9 cellular contexts compared by ENCODE assay signal in genomic region chr1:148758412-148758811, GRCh38. TPM values are rescaled to one million over a fixed set of nuclear protein-coding genes. Genes with fewer than 3 reads are reported as not detected.
A peak's percentile ranks its signal among the peaks of the same experiment; 100 is the strongest.
DNase-seq lines count a peak whose midpoint lies in the region; ATAC-seq, FAIRE-seq and TF ChIP-seq lines count a peak whose summit lies in the region.
"Not testable (repeated sequence)": the region's sequence is repeated elsewhere in the genome, so short reads cannot be mapped to it uniquely, and the experiment has no call there.
"Had no signal": no experiment of that assay in that cellular context is flagged by ENCODE, and none has a peak within 500 bp of the region (broad histone marks: within the 10 kb centered on the region; RNA-seq: fewer than 3 reads in every experiment).

No MANE protein-coding gene starts in this region.

- H3K27me3 ChIP-seq in right lobe of liver; aorta (ENCODE audit: control insufficient read depth in 1 of 2, insufficient read depth in 2 of 2, low read length in 1 of 2): not testable (repeated sequence)

- intact Hi-C loops in right lobe of liver (cut with DNase I); aorta (cut with DNase I): not testable (repeated sequence)

- not testable (repeated sequence) for H3K4me1 ChIP-seq in right lobe of liver; aorta (ENCODE audit: control insufficient read depth in 1 of 2, insufficient read depth in 2 of 2, low read length in 2 of 2)

- not testable (repeated sequence) for TF ChIP-seq CTCF in right lobe of liver (IDR thresholded peaks at IDR 0.05)

- not testable (repeated sequence) for H3K4me3 Mint-ChIP-seq in activated T-cell treated with anti-CD3 and anti-CD28 coated beads, Interleukin-2, amount 50 U/mL, for 72 hours

- H3K9me3 Mint-ChIP-seq in activated T-cell treated with anti-CD3 and anti-CD28 coated beads, Interleukin-2, amount 50 U/mL, for 72 hours = not testable (repeated sequence)

- H3K27me3 Mint-ChIP-seq in activated T-cell treated with anti-CD3 and anti-CD28 coated beads, Interleukin-2, amount 50 U/mL, for 72 hours (ENCODE audit: low read depth) = not testable (repeated sequence)

- peak; percentile 67 for ATAC-seq in GM18519 (IDR thresholded peaks at IDR 0.05; ENCODE audit: low FRiP score, unreplicated experiment)
- ATAC-seq in GM19452 (IDR thresholded peaks at IDR 0.05; ENCODE audit: unreplicated experiment) = peak; percentile 97
- ATAC-seq in HG03045 (IDR thresholded peaks at IDR 0.05; ENCODE audit: unreplicated experiment) = peak; percentile 98
- peak; percentile 93 for ATAC-seq in HG03469 (IDR thresholded peaks at IDR 0.05; ENCODE audit: unreplicated experiment)
- ATAC-seq in activated T-cell treated with anti-CD3 and anti-CD28 coated beads, Interleukin-2, amount 50 U/mL, for 72 hours (replicated peaks in 1 of 2) = peak; percentile 89 to 92
- peak; percentile 37 to 69 (median 64) for ATAC-seq in right lobe of liver
- ATAC-seq in aorta (ENCODE audit: low FRiP score) = peak; percentile 60

- not testable (repeated sequence) for H3K4me3 ChIP-seq in right lobe of liver; aorta (ENCODE audit: low read length in 2 of 2)

- H3K36me3 ChIP-seq in right lobe of liver; aorta (ENCODE audit: control insufficient read depth in 1 of 2, insufficient read depth in 2 of 2, low read length in 1 of 2): not testable (repeated sequence)

- peak; percentile 94 for FAIRE-seq in H54 (lab: Jason Lieb, UNC)

- not testable (repeated sequence) for H3K9me3 ChIP-seq in right lobe of liver; aorta (ENCODE audit: control insufficient read depth, low read length)

- not testable (repeated sequence) for H3K36me3 Mint-ChIP-seq in activated T-cell treated with anti-CD3 and anti-CD28 coated beads, Interleukin-2, amount 50 U/mL, for 72 hours (ENCODE audit: insufficient read depth in 2 of 2)

- not testable (repeated sequence) for H3K27ac Mint-ChIP-seq in activated T-cell treated with anti-CD3 and anti-CD28 coated beads, Interleukin-2, amount 50 U/mL, for 72 hours

- not testable (repeated sequence) for H3K4me1 Mint-ChIP-seq in activated T-cell treated with anti-CD3 and anti-CD28 coated beads, Interleukin-2, amount 50 U/mL, for 72 hours (ENCODE audit: low read depth)

- WGBS in right lobe of liver (ENCODE audit: insufficient coverage, low coverage, low lambda C conversion rate, missing lambda C conversion rate) = no CpG with 5 or more reads among the region's 5 CpGs
- WGBS in aorta, 2 donors = no CpG with 5 or more reads among the region's 5 CpGs

- H3K27ac ChIP-seq in right lobe of liver; aorta (ENCODE audit: low read depth in 1 of 2, low read length in 2 of 2): not testable (repeated sequence)

- not testable (repeated sequence) for DNase-seq in H54 (ENCODE audit: insufficient read length, low spot score); activated T-cell treated with anti-CD3 and anti-CD28 coated beads, Interleukin-2, amount 50 U/mL, for 72 hours; right lobe of liver; aorta

- not testable (repeated sequence) for TF ChIP-seq POLR2A in H54 (IDR thresholded peaks at IDR 0.05; ENCODE audit: low read depth, low read length); right lobe of liver (IDR thresholded peaks at IDR 0.05)

RNA-seq across cellular contexts. Expression of gene NUDT4B, which starts 9.8 kb away (rescaled TPM):
- under 1 TPM in 1 of 2 donors, not detected in 1; 0.65 TPM for total RNA-seq in activated T-cell treated with anti-CD3 and anti-CD28 coated beads, Interleukin-2, amount 50 U/mL, for 72 hours
- total RNA-seq in right lobe of liver (10 to 100 TPM in 1 of 6 experiments, 1 to 10 TPM in 4, under 1 TPM in 1; 0.42 to 17.6 (median 2.5) TPM), aorta (1 to 10 TPM in 1 of 2 donors, under 1 TPM in 1; 0.75 to 1.2 TPM)
- 1 to 10 TPM in 1 of 2 donors, not detected in 1; 1.8 TPM for polyA plus RNA-seq in aorta
- total RNA-seq: T-helper 1 cell treated with Interleukin-12 subunit alpha and Interleukin-12 subunit beta and Interleukin-4 antibody, amounts not matched to agents 30 ng/mL and 1 ng/mL, for 36 hours had no signal
